ENCODE assay signal across 1 cellular context in the genomic region with DNA sequence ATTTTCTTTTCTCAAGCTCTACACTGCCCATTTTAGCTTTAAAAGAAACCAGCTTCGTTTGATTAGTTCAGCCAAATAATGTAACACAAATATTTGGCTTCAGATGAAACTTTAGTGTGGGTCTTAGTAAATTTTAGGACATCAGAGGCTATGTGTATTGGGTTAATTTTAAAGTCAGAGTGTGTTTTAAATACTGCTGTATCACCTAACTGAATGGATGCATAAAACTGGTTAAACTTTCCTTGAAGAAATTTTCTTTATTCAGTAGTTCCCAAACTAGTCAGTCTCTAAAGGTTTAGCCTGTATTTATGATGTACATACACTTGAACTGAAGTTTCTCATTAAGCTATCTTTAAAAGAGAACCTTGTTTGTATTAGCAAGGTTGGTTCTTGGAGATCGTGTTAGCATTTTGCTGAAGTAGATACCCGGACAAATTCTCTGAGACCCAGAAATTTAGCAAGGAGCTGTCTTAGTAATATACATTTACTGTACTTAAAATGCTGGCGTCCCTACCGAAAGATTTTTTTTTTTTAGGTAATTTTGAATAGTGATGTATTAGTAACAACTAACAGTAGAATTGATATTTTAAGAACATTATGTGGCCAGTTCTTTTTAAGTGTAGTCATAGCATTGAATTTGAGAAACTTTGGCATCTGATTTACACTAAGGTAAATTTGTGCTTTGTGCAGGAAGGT.
TF ChIP-seq lines count a peak whose summit lies in the region.

No MANE protein-coding gene starts in this region.

TF ChIP-seq in HepG2, 621 proteins besides CTCF, POLR2A, EP300 and RAD21:
- TF ChIP-seq, protein P1, sequence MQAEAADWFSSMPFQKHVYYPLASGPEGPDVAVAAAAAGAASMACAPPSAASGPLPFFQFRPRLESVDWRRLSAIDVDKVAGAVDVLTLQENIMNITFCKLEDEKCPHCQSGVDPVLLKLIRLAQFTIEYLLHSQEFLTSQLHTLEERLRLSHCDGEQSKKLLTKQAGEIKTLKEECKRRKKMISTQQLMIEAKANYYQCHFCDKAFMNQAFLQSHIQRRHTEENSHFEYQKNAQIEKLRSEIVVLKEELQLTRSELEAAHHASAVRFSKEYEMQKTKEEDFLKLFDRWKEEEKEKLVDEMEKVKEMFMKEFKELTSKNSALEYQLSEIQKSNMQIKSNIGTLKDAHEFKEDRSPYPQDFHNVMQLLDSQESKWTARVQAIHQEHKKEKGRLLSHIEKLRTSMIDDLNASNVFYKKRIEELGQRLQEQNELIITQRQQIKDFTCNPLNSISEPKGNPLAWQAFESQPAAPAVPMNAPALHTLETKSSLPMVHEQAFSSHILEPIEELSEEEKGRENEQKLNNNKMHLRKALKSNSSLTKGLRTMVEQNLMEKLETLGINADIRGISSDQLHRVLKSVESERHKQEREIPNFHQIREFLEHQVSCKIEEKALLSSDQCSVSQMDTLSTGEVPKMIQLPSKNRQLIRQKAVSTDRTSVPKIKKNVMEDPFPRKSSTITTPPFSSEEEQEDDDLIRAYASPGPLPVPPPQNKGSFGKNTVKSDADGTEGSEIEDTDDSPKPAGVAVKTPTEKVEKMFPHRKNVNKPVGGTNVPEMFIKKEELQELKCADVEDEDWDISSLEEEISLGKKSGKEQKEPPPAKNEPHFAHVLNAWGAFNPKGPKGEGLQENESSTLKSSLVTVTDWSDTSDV (CRISPR knock-in tag; IDR thresholded peaks at IDR 0.05) = no peak
- TF ChIP-seq SAFB2 (CRISPR knock-in tag; IDR thresholded peaks at IDR 0.05; ENCODE audit: borderline replicate concordance, low read depth) (no peak), IRF2 (CRISPR knock-in tag; IDR thresholded peaks at IDR 0.05) (no peak), SIN3A (IDR thresholded peaks at IDR 0.05; ENCODE audit: borderline replicate concordance, low read depth, low read length) (no peak), SRF (IDR thresholded peaks at IDR 0.05; ENCODE audit: low read depth, low read length) (no peak), DNMT1 (CRISPR knock-in tag; IDR thresholded peaks at IDR 0.05) (no peak), TCF7 (IDR thresholded peaks at IDR 0.05; ENCODE audit: low read depth) (no peak), ZNF501 (CRISPR knock-in tag; IDR thresholded peaks at IDR 0.05) (no peak), TBL1XR1 (IDR thresholded peaks at IDR 0.05; ENCODE audit: borderline replicate concordance, low read length, partially characterized antibody) (no peak), HDAC6 (IDR thresholded peaks at IDR 0.05; ENCODE audit: low read depth, low read length) (no peak), FOXK2 (IDR thresholded peaks at IDR 0.05) (no peak), ZNF34 (CRISPR knock-in tag; IDR thresholded peaks at IDR 0.05; ENCODE audit: borderline replicate concordance) (no peak), TMF1 (CRISPR knock-in tag; IDR thresholded peaks at IDR 0.05; ENCODE audit: low read depth) (no peak), ZNF790 (CRISPR knock-in tag; IDR thresholded peaks at IDR 0.05; ENCODE audit: borderline replicate concordance) (no peak), NFKBIZ (CRISPR knock-in tag; IDR thresholded peaks at IDR 0.05) (no peak)
- TF ChIP-seq, protein P2, sequence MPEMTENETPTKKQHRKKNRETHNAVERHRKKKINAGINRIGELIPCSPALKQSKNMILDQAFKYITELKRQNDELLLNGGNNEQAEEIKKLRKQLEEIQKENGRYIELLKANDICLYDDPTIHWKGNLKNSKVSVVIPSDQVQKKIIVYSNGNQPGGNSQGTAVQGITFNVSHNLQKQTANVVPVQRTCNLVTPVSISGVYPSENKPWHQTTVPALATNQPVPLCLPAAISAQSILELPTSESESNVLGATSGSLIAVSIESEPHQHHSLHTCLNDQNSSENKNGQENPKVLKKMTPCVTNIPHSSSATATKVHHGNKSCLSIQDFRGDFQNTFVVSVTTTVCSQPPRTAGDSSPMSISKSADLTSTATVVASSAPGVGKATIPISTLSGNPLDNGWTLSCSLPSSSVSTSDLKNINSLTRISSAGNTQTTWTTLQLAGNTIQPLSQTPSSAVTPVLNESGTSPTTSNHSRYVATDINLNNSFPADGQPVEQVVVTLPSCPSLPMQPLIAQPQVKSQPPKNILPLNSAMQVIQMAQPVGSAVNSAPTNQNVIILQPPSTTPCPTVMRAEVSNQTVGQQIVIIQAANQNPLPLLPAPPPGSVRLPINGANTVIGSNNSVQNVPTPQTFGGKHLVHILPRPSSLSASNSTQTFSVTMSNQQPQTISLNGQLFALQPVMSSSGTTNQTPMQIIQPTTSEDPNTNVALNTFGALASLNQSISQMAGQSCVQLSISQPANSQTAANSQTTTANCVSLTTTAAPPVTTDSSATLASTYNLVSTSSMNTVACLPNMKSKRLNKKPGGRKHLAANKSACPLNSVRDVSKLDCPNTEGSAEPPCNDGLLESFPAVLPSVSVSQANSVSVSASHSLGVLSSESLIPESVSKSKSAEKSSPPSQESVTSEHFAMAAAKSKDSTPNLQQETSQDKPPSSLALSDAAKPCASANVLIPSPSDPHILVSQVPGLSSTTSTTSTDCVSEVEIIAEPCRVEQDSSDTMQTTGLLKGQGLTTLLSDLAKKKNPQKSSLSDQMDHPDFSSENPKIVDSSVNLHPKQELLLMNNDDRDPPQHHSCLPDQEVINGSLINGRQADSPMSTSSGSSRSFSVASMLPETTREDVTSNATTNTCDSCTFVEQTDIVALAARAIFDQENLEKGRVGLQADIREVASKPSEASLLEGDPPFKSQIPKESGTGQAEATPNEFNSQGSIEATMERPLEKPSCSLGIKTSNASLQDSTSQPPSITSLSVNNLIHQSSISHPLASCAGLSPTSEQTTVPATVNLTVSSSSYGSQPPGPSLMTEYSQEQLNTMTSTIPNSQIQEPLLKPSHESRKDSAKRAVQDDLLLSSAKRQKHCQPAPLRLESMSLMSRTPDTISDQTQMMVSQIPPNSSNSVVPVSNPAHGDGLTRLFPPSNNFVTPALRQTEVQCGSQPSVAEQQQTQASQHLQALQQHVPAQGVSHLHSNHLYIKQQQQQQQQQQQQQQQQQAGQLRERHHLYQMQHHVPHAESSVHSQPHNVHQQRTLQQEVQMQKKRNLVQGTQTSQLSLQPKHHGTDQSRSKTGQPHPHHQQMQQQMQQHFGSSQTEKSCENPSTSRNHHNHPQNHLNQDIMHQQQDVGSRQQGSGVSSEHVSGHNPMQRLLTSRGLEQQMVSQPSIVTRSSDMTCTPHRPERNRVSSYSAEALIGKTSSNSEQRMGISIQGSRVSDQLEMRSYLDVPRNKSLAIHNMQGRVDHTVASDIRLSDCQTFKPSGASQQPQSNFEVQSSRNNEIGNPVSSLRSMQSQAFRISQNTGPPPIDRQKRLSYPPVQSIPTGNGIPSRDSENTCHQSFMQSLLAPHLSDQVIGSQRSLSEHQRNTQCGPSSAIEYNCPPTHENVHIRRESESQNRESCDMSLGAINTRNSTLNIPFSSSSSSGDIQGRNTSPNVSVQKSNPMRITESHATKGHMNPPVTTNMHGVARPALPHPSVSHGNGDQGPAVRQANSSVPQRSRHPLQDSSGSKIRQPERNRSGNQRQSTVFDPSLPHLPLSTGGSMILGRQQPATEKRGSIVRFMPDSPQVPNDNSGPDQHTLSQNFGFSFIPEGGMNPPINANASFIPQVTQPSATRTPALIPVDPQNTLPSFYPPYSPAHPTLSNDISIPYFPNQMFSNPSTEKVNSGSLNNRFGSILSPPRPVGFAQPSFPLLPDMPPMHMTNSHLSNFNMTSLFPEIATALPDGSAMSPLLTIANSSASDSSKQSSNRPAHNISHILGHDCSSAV (CRISPR knock-in tag; IDR thresholded peaks at IDR 0.05; ENCODE audit: borderline replicate concordance) = no peak
- TF ChIP-seq, protein P3, sequence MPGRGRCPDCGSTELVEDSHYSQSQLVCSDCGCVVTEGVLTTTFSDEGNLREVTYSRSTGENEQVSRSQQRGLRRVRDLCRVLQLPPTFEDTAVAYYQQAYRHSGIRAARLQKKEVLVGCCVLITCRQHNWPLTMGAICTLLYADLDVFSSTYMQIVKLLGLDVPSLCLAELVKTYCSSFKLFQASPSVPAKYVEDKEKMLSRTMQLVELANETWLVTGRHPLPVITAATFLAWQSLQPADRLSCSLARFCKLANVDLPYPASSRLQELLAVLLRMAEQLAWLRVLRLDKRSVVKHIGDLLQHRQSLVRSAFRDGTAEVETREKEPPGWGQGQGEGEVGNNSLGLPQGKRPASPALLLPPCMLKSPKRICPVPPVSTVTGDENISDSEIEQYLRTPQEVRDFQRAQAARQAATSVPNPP (CRISPR knock-in tag; IDR thresholded peaks at IDR 0.05) = no peak
